Comparison of ENCODE assay signal across 1 cellular context in the genomic region with DNA sequence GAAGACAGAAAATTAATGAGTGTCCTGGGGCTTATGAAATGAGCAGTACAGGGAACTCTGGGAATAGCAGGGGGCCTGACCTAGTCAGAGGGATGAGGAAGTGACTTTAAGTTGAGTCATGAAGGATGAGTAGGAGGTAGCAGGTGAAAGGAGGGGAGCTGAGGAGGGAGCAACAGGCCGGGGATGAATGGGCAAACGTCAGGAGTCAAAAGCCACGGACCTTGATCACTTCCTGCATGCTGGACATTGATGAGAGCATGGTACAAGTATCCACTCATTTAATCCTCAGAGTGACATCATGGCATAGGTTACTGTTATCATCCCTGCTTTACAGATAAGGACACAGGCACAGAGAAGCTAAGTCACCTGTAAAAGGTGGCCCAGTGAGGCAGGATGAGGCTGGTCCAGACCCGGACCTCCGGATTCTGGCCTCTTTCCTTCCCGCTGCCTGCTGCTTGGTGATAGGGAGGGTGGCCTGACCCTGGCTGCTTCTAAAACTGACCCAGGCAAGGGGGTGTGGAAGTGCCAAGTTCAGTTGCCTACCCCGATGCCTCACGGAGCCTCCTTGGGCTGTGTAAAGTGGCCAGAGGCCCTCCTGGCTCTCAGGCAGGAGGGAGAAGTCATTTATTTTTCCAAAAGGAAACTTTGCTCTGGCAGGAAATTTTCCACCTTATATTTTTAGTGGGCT.
TF ChIP-seq lines count a peak whose summit lies in the region.

No MANE protein-coding gene starts in this region.

TF ChIP-seq in HEK293, 187 proteins besides CTCF, POLR2A, EP300 and RAD21 (continued from another document):
- TF ChIP-seq, protein P1, sequence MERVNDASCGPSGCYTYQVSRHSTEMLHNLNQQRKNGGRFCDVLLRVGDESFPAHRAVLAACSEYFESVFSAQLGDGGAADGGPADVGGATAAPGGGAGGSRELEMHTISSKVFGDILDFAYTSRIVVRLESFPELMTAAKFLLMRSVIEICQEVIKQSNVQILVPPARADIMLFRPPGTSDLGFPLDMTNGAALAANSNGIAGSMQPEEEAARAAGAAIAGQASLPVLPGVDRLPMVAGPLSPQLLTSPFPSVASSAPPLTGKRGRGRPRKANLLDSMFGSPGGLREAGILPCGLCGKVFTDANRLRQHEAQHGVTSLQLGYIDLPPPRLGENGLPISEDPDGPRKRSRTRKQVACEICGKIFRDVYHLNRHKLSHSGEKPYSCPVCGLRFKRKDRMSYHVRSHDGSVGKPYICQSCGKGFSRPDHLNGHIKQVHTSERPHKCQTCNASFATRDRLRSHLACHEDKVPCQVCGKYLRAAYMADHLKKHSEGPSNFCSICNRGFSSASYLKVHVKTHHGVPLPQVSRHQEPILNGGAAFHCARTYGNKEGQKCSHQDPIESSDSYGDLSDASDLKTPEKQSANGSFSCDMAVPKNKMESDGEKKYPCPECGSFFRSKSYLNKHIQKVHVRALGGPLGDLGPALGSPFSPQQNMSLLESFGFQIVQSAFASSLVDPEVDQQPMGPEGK (tag by site-specific recombination; IDR thresholded peaks at IDR 0.05): peak; percentile 28
- TF ChIP-seq, protein P2, sequence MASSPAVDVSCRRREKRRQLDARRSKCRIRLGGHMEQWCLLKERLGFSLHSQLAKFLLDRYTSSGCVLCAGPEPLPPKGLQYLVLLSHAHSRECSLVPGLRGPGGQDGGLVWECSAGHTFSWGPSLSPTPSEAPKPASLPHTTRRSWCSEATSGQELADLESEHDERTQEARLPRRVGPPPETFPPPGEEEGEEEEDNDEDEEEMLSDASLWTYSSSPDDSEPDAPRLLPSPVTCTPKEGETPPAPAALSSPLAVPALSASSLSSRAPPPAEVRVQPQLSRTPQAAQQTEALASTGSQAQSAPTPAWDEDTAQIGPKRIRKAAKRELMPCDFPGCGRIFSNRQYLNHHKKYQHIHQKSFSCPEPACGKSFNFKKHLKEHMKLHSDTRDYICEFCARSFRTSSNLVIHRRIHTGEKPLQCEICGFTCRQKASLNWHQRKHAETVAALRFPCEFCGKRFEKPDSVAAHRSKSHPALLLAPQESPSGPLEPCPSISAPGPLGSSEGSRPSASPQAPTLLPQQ (tag by site-specific recombination; IDR thresholded peaks at IDR 0.05): no peak
- no peak for TF ChIP-seq ZNF266 (tag by site-specific recombination; IDR thresholded peaks at IDR 0.05; ENCODE audit: low read depth)
- TF ChIP-seq ATF2 (tag by site-specific recombination; IDR thresholded peaks at IDR 0.05; ENCODE audit: low read depth): peak; percentile 61
- no peak for TF ChIP-seq ZNF19 (tag by site-specific recombination; IDR thresholded peaks at IDR 0.05; ENCODE audit: low read depth)
- peak; percentile 65; the same call in 1 of the 2 replicates for TF ChIP-seq SP7 (tag by site-specific recombination; IDR thresholded peaks at IDR 0.05)
- no peak for TF ChIP-seq ZSCAN16 (tag by site-specific recombination; IDR thresholded peaks at IDR 0.05)
- peak; percentile 49 for TF ChIP-seq ZFHX2 (tag by site-specific recombination; conservative IDR thresholded peaks at IDR 0.05)
- TF ChIP-seq TCF7L2 (IDR thresholded peaks at IDR 0.05; ENCODE audit: borderline replicate concordance, low read depth, low read length): no peak
- no peak for TF ChIP-seq SALL2 (tag by site-specific recombination; IDR thresholded peaks at IDR 0.05; ENCODE audit: borderline replicate concordance)
- no peak for TF ChIP-seq REPIN1 (tag by site-specific recombination; IDR thresholded peaks at IDR 0.05; ENCODE audit: low read depth)
- no peak for TF ChIP-seq ZNF426 (tag by site-specific recombination; IDR thresholded peaks at IDR 0.05)
- no peak for TF ChIP-seq ZNF202 (tag by site-specific recombination; IDR thresholded peaks at IDR 0.05; ENCODE audit: borderline replicate concordance)
- TF ChIP-seq, protein P3, sequence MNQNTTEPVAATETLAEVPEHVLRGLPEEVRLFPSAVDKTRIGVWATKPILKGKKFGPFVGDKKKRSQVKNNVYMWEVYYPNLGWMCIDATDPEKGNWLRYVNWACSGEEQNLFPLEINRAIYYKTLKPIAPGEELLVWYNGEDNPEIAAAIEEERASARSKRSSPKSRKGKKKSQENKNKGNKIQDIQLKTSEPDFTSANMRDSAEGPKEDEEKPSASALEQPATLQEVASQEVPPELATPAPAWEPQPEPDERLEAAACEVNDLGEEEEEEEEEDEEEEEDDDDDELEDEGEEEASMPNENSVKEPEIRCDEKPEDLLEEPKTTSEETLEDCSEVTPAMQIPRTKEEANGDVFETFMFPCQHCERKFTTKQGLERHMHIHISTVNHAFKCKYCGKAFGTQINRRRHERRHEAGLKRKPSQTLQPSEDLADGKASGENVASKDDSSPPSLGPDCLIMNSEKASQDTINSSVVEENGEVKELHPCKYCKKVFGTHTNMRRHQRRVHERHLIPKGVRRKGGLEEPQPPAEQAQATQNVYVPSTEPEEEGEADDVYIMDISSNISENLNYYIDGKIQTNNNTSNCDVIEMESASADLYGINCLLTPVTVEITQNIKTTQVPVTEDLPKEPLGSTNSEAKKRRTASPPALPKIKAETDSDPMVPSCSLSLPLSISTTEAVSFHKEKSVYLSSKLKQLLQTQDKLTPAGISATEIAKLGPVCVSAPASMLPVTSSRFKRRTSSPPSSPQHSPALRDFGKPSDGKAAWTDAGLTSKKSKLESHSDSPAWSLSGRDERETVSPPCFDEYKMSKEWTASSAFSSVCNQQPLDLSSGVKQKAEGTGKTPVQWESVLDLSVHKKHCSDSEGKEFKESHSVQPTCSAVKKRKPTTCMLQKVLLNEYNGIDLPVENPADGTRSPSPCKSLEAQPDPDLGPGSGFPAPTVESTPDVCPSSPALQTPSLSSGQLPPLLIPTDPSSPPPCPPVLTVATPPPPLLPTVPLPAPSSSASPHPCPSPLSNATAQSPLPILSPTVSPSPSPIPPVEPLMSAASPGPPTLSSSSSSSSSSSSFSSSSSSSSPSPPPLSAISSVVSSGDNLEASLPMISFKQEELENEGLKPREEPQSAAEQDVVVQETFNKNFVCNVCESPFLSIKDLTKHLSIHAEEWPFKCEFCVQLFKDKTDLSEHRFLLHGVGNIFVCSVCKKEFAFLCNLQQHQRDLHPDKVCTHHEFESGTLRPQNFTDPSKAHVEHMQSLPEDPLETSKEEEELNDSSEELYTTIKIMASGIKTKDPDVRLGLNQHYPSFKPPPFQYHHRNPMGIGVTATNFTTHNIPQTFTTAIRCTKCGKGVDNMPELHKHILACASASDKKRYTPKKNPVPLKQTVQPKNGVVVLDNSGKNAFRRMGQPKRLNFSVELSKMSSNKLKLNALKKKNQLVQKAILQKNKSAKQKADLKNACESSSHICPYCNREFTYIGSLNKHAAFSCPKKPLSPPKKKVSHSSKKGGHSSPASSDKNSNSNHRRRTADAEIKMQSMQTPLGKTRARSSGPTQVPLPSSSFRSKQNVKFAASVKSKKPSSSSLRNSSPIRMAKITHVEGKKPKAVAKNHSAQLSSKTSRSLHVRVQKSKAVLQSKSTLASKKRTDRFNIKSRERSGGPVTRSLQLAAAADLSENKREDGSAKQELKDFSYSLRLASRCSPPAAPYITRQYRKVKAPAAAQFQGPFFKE (tag by site-specific recombination; IDR thresholded peaks at IDR 0.05; ENCODE audit: borderline replicate concordance): no peak
- peak; percentile 80 for TF ChIP-seq SCRT2 (tag by site-specific recombination; IDR thresholded peaks at IDR 0.05)
- no peak for TF ChIP-seq ZNF24 (tag by site-specific recombination; IDR thresholded peaks at IDR 0.05)
- TF ChIP-seq ZNF223 (tag by site-specific recombination; IDR thresholded peaks at IDR 0.05): no peak
- TF ChIP-seq ZFP69B (tag by site-specific recombination; IDR thresholded peaks at IDR 0.05): no peak
- no peak for TF ChIP-seq ZFP41 (tag by site-specific recombination; IDR thresholded peaks at IDR 0.05; ENCODE audit: borderline replicate concordance)
- TF ChIP-seq ZIC2 (tag by site-specific recombination; IDR thresholded peaks at IDR 0.05): peak; percentile 54; the same call in 1 of the 2 replicates
- no peak for TF ChIP-seq ZNF513 (tag by site-specific recombination; IDR thresholded peaks at IDR 0.05)
- TF ChIP-seq, protein P4, sequence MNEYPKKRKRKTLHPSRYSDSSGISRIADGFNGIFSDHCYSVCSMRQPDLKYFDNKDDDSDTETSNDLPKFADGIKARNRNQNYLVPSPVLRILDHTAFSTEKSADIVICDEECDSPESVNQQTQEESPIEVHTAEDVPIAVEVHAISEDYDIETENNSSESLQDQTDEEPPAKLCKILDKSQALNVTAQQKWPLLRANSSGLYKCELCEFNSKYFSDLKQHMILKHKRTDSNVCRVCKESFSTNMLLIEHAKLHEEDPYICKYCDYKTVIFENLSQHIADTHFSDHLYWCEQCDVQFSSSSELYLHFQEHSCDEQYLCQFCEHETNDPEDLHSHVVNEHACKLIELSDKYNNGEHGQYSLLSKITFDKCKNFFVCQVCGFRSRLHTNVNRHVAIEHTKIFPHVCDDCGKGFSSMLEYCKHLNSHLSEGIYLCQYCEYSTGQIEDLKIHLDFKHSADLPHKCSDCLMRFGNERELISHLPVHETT (tag by site-specific recombination; IDR thresholded peaks at IDR 0.05): peak; percentile 42; the same call in 1 of the 2 replicates
- TF ChIP-seq, protein P5, sequence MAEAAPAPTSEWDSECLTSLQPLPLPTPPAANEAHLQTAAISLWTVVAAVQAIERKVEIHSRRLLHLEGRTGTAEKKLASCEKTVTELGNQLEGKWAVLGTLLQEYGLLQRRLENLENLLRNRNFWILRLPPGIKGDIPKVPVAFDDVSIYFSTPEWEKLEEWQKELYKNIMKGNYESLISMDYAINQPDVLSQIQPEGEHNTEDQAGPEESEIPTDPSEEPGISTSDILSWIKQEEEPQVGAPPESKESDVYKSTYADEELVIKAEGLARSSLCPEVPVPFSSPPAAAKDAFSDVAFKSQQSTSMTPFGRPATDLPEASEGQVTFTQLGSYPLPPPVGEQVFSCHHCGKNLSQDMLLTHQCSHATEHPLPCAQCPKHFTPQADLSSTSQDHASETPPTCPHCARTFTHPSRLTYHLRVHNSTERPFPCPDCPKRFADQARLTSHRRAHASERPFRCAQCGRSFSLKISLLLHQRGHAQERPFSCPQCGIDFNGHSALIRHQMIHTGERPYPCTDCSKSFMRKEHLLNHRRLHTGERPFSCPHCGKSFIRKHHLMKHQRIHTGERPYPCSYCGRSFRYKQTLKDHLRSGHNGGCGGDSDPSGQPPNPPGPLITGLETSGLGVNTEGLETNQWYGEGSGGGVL (tag by site-specific recombination; IDR thresholded peaks at IDR 0.05): no peak
- TF ChIP-seq INSM2 (tag by site-specific recombination; IDR thresholded peaks at IDR 0.05): no peak
- peak; percentile 58; the same call in 1 of the 2 replicates for TF ChIP-seq FEZF1 (tag by site-specific recombination; IDR thresholded peaks at IDR 0.05)
